8 cellular contexts compared by ENCODE assay signal in genomic region chr5:80083115-80083890, GRCh38. TPM values are rescaled to one million over a fixed set of nuclear protein-coding genes. Genes with fewer than 3 reads are reported as not detected.
A peak's percentile ranks its signal among the peaks of the same experiment; 100 is the strongest.
DNase-seq lines count a peak whose midpoint lies in the region; ATAC-seq and TF ChIP-seq lines count a peak whose summit lies in the region.

No MANE protein-coding gene starts in this region.

- H2AFZ ChIP-seq in fibroblast of lung (ENCODE audit: low read length), result peak overlapping the region; percentile 23

- H3K9me3 ChIP-seq in fibroblast of lung (ENCODE audit: control insufficient read depth, insufficient read depth, low read depth, low read length), result no peaks in the 10 kb centered on the region

- H3K4me1 ChIP-seq in fibroblast of lung (ENCODE audit: control insufficient read depth, extremely low read depth, insufficient read depth, low read length), result no peaks in the 10 kb centered on the region

- H3K9ac ChIP-seq in fibroblast of lung (ENCODE audit: insufficient read depth, low read length), result no peak overlapping the region

- H3K4me1 Mint-ChIP-seq in activated T-cell treated with anti-CD3 and anti-CD28 coated beads, Interleukin-2, amount 50 U/mL, for 24 hours (ENCODE audit: low read depth), result peaks cover 13% of the 10 kb centered on the region
- peaks cover 16% of the 10 kb centered on the region for H3K4me1 Mint-ChIP-seq in nephron

- H3K4me3 Mint-ChIP-seq in activated T-cell treated with anti-CD3 and anti-CD28 coated beads, Interleukin-2, amount 50 U/mL, for 24 hours, result peak overlapping the region; percentile 47
- peak overlapping the region in 1 of 3 experiments; percentile 0 for H3K4me3 Mint-ChIP-seq in nephron

- peak; percentile 45 to 55 for TF ChIP-seq CTCF in fibroblast of lung (conservative IDR thresholded peaks at IDR 0.05 in 1 of 2, IDR thresholded peaks at IDR 0.05 in 1 of 2; ENCODE audit: low read depth in 1 of 2, low read length in 2 of 2)
- TF ChIP-seq CTCF in nephron (IDR thresholded peaks at IDR 0.05; ENCODE audit: unreplicated experiment in 3 of 3), result peak; percentile 65 to 76 (median 67)

- no peaks in the 10 kb centered on the region for H3K36me3 ChIP-seq in fibroblast of lung (ENCODE audit: control insufficient read depth, insufficient read depth, low read length)

- peak; percentile 45 for ATAC-seq in HG03432 (IDR thresholded peaks at IDR 0.05; ENCODE audit: unreplicated experiment)

- peak overlapping the region; percentile 64 for H3K4me2 ChIP-seq in fibroblast of lung (ENCODE audit: extremely low read depth, insufficient read depth, low read length)

- H3K27me3 Mint-ChIP-seq in activated T-cell treated with anti-CD3 and anti-CD28 coated beads, Interleukin-2, amount 50 U/mL, for 24 hours, result no peaks in the 10 kb centered on the region
- peaks cover 42% of the 10 kb centered on the region for H3K27me3 Mint-ChIP-seq in nephron (ENCODE audit: low read depth)

- DNase-seq in ELF-1 (ENCODE audit: low read depth, low spot score) (peak; percentile 50), NCI-H748 (lab: John Stamatoyannopoulos, UW; ENCODE audit: unreplicated experiment) (peak; percentile 75), fibroblast of lung (ENCODE audit: low read depth in 2 of 2) (peak; percentile 75 to 76), GDM1 (lab: John Stamatoyannopoulos, UW) (no peak), cortex of kidney (lab: John Stamatoyannopoulos, UW) (no peak)
- DNase-seq in activated T-cell treated with anti-CD3 and anti-CD28 coated beads, Interleukin-2, amount 50 U/mL, for 24 hours, result peak; percentile 69

- H3K36me3 Mint-ChIP-seq in activated T-cell treated with anti-CD3 and anti-CD28 coated beads, Interleukin-2, amount 50 U/mL, for 24 hours (ENCODE audit: low read depth), result no peaks in the 10 kb centered on the region
- H3K36me3 Mint-ChIP-seq in nephron (ENCODE audit: low read depth), result no peaks in the 10 kb centered on the region

- no peak overlapping the region for H3K27ac ChIP-seq in fibroblast of lung (ENCODE audit: insufficient read depth, low read length)

- H4K20me1 ChIP-seq in fibroblast of lung (ENCODE audit: control insufficient read depth, extremely low read depth, insufficient read depth, low read length), result no peaks in the 10 kb centered on the region

- H3K4me3 ChIP-seq in fibroblast of lung (replicated peaks in 1 of 4; ENCODE audit: control extremely low read depth in 1 of 4, insufficient read depth in 1 of 4, low read depth in 3 of 4, low read length in 4 of 4), result peak overlapping the region in 2 of 4 experiments; percentile 24 to 47

- peak overlapping the region; percentile 88 for H3K27ac Mint-ChIP-seq in activated T-cell treated with anti-CD3 and anti-CD28 coated beads, Interleukin-2, amount 50 U/mL, for 24 hours
- peak overlapping the region; percentile 8 to 35 (median 9) for H3K27ac Mint-ChIP-seq in nephron

- H3K27me3 ChIP-seq in fibroblast of lung (ENCODE audit: control insufficient read depth, insufficient read depth, low read length), result no peaks in the 10 kb centered on the region

- H3K9me3 Mint-ChIP-seq in activated T-cell treated with anti-CD3 and anti-CD28 coated beads, Interleukin-2, amount 50 U/mL, for 24 hours, result no peaks in the 10 kb centered on the region
- H3K9me3 Mint-ChIP-seq in nephron, result no peaks in the 10 kb centered on the region

- H3K79me2 ChIP-seq in fibroblast of lung (ENCODE audit: control insufficient read depth, insufficient read depth, low read length), result no peaks in the 10 kb centered on the region

RNA-seq across cellular contexts. Expression of gene THBS4, which starts 48.2 kb away (rescaled TPM):
- total RNA-seq in fibroblast of lung, result 1.5 and 2.3 TPM in 2 replicates
- 0.11 and 0.79 TPM in 2 replicates for polyA plus RNA-seq in fibroblast of lung
- 0.12 and 0.56 TPM in 2 replicates for polyA plus RNA-seq in fibroblast of lung (2012)
- polyA minus RNA-seq in fibroblast of lung (ENCODE audit: low replicate concordance), result 1.3 TPM in 1 of 2 replicates, not detected in the other

Comparison
In these comparisons a context has a peak if more than half of its experiments do, and no peak if none do; other contexts are left out.
1. DNase-seq: peak in ELF-1 (single experiment), NCI-H748 (single experiment), activated T-cell treated with anti-CD3 and anti-CD28 coated beads, Interleukin-2, amount 50 U/mL, for 24 hours (single experiment) and fibroblast of lung (2 of 2); none in GDM1 (single experiment) and cortex of kidney (single experiment).